In the genomic region with DNA sequence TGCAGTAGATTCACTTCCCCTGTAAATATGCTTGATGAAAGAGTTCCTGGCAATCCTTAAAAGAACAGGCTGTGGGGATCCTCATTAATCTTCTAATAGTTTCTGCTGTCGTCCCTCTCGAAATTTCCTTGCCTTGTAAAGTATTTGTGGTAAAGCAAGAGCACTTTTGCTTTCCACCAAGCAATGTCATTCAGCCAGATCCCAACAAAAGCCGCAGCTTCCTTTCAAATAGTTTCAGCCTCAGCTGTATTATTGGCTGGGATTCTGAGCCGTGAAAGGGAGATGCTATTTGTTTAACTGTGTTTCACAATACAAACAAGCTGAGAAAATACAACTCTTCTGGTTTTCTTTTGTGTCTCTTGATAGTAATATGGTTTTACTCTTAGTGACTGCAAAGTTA, we compare ENCODE assay signal across 16 cellular contexts. TPM values are rescaled to one million over a fixed set of nuclear protein-coding genes. Genes with fewer than 3 reads are reported as not detected.
DNase-seq lines count a peak whose midpoint lies in the region; ATAC-seq and TF ChIP-seq lines count a peak whose summit lies in the region.
"Had no signal": no experiment of that assay in that cellular context is flagged by ENCODE, and none has a peak within 500 bp of the region (broad histone marks: within the 10 kb centered on the region; RNA-seq: fewer than 3 reads in every experiment).

No MANE protein-coding gene starts in this region.

- peak overlapping the region; percentile 48 for H3K27ac Mint-ChIP-seq in neural crest cell (ENCODE audit: unreplicated experiment)
- H3K27ac Mint-ChIP-seq: memory B cell had no signal

- no peaks in the 10 kb centered on the region for H3K27me3 Mint-ChIP-seq in neural crest cell (ENCODE audit: low read depth)
- H3K27me3 Mint-ChIP-seq: memory B cell had no signal

- TF ChIP-seq CTCF in choroid plexus epithelial cell (conservative IDR thresholded peaks at IDR 0.05; ENCODE audit: low read depth, low read length) (no peak), neural crest cell (conservative IDR thresholded peaks at IDR 0.05) (no peak)

- ATAC-seq in GM21717 (IDR thresholded peaks at IDR 0.05; ENCODE audit: unreplicated experiment) (peak; percentile 75), GM21367 (IDR thresholded peaks at IDR 0.05; ENCODE audit: unreplicated experiment) (no peak)
- ATAC-seq: activated T-cell treated with anti-CD3 and anti-CD28 coated beads, Interleukin-2, amount 50 U/mL, for 4 hours had no signal

- H3K9me3 Mint-ChIP-seq in neural crest cell: peaks cover 5% of the 10 kb centered on the region

- peaks cover 24% of the 10 kb centered on the region for H3K4me1 Mint-ChIP-seq in neural crest cell
- H3K4me1 Mint-ChIP-seq: memory B cell had no signal

- H3K4me3 ChIP-seq in choroid plexus epithelial cell (ENCODE audit: low read depth, low read length): no peak overlapping the region

- DNase-seq in NCI-H69 (lab: John Stamatoyannopoulos, UW) (peak; percentile 56), choroid plexus epithelial cell (ENCODE audit: low read depth) (peak; percentile 64), neural crest cell (ENCODE audit: low read depth, low spot score) (no peak), AG20443 (ENCODE audit: low spot score) (no peak), cardiac septum (ENCODE audit: low spot score) (no peak)
- DNase-seq in effector CD4-positive, alpha-beta T cell: no peak
- DNase-seq: activated CD4-positive, CD25-positive, alpha-beta regulatory T cell treated with anti-CD3 and anti-CD28 coated beads, Interleukin-2, amount 50 U/mL, for 72 hours; activated T-cell treated with anti-CD3 and anti-CD28 coated beads, Interleukin-2, amount 50 U/mL, for 4 hours; amygdala; hypothalamus; retina; SK-N-SH had no signal

- H3K36me3 Mint-ChIP-seq in neural crest cell (ENCODE audit: low read depth): no peaks in the 10 kb centered on the region
- H3K36me3 Mint-ChIP-seq: memory B cell had no signal

- intact Hi-C loops in cardiac septum (cut with DNase I): no loop called here

- H3K4me3 Mint-ChIP-seq in neural crest cell: peak overlapping the region; percentile 11
- H3K4me3 Mint-ChIP-seq: activated T-cell treated with anti-CD3 and anti-CD28 coated beads, Interleukin-2, amount 50 U/mL, for 4 hours; memory B cell had no signal

RNA-seq across cellular contexts. Expression of gene EPHA7, which starts 48.9 kb away (rescaled TPM):
- total RNA-seq in neural crest cell (33.7 and 35.8 TPM in 2 replicates), cardiac septum (6.2 TPM)
- total RNA-seq: activated T-cell treated with anti-CD3 and anti-CD28 coated beads, Interleukin-2, amount 50 U/mL, for 4 hours; endothelial cell of umbilical vein had no signal

Comparison
In these comparisons a context has a peak if more than half of its experiments do, and no peak if none do; other contexts are left out.
1. DNase-seq: peak in NCI-H69 (single experiment) and choroid plexus epithelial cell (single experiment); none in neural crest cell (single experiment), AG20443 (single experiment), effector CD4-positive, alpha-beta T cell (single experiment) and cardiac septum (single experiment).